20 cellular contexts compared by ENCODE assay signal in genomic region chr12:27730097-27730588, GRCh38. TPM values are rescaled to one million over a fixed set of nuclear protein-coding genes. Genes with fewer than 3 reads are reported as not detected.
DNase-seq lines count a peak whose midpoint lies in the region; ATAC-seq, FAIRE-seq and TF ChIP-seq lines count a peak whose summit lies in the region.
"Had no signal": no experiment of that assay in that cellular context is flagged by ENCODE, and none has a peak within 500 bp of the region (broad histone marks: within the 10 kb centered on the region; RNA-seq: fewer than 3 reads in every experiment).

No MANE protein-coding gene starts in this region.

- no peak overlapping the region for H3K4me2 ChIP-seq in A549
- no peak overlapping the region for H3K4me2 ChIP-seq in K562 (ENCODE audit: insufficient read depth, low read length)
- H3K4me2 ChIP-seq: BLaER1 had no signal

- peak overlapping the region in 1 of 2 experiments; percentile 41; a peak in 1 of 4 replicates for H3K9ac ChIP-seq in K562 (ENCODE audit: insufficient read depth in 1 of 2, low read depth in 2 of 2, low read length in 2 of 2)
- H3K9ac ChIP-seq: BLaER1 had no signal

- H3K4me1 ChIP-seq in A549, result no peaks in the 10 kb centered on the region
- no peaks in the 10 kb centered on the region for H3K4me1 ChIP-seq in HEK293 (ENCODE audit: control insufficient read depth, insufficient read depth, low read length)
- no peaks in the 10 kb centered on the region for H3K4me1 ChIP-seq in K562 (replicated peaks in 1 of 2; ENCODE audit: control insufficient read depth in 2 of 2, insufficient read depth in 2 of 2, low read length in 2 of 2)
- H3K4me1 ChIP-seq in right atrium auricular region, result no peaks in the 10 kb centered on the region
- H3K4me1 ChIP-seq: BLaER1 had no signal

- WGBS in A549 (ENCODE audit: missing lambda C conversion rate), result 93% methylated on average over 4 of the region's 4 CpGs
- 87% methylated on average over 4 of the region's 4 CpGs for WGBS in K562 (ENCODE audit: insufficient coverage, low coverage, missing lambda C conversion rate)

- H3K36me3 ChIP-seq in HEK293 (ENCODE audit: control insufficient read depth in 2 of 2, insufficient read depth in 1 of 2, low read length in 2 of 2) (peaks cover 29 to 37% of the 10 kb centered on the region in 2 experiments), K562 (ENCODE audit: control insufficient read depth, insufficient read depth, low read length) (peaks cover 81% of the 10 kb centered on the region), right atrium auricular region (peaks cover 9% of the 10 kb centered on the region)

- ATAC-seq in A549 (no peak), K562 (no peak)
- ATAC-seq: GM12878 had no signal

- H2AFZ ChIP-seq in K562 (ENCODE audit: low read depth, low read length), result no peak overlapping the region

- TF ChIP-seq CTCF in A549 (IDR thresholded peaks at IDR 0.05) (no peak), HEK293 (tag by site-specific recombination; IDR thresholded peaks at IDR 0.05) (no peak), K562 (IDR thresholded peaks at IDR 0.05 in 2 of 3, conservative IDR thresholded peaks at IDR 0.05 in 1 of 3; ENCODE audit: insufficient read depth in 2 of 3, low read depth in 1 of 3, low read length in 3 of 3) (no peak), right atrium auricular region (IDR thresholded peaks at IDR 0.05) (no peak)

- intact Hi-C loops in K562 (cut with micrococcal nuclease), result loop anchor here (10.0 kb wide), 2 partner anchors 445 to 1145 kb away; no protein-coding TSS in a partner anchor

- FAIRE-seq in A549 (lab: Jason Lieb, UNC) (peak; percentile 43), K562 (lab: Jason Lieb, UNC) (no peak)
- FAIRE-seq: GM12878, GM19239 had no signal

- no peaks in the 10 kb centered on the region for H4K20me1 ChIP-seq in K562 (replicated peaks; ENCODE audit: control insufficient read depth, insufficient read depth, low read length)

- BruUV-seq in K562 (replicated peaks; lab: Mats Ljungman, UMichigan), result no TSS peak

- H3K9me3 ChIP-seq in A549, result no peaks in the 10 kb centered on the region
- no peaks in the 10 kb centered on the region for H3K9me3 ChIP-seq in HEK293 (ENCODE audit: control insufficient read depth, insufficient read depth, low read depth, low read length)
- no peaks in the 10 kb centered on the region for H3K9me3 ChIP-seq in K562 (replicated peaks; ENCODE audit: control insufficient read depth, insufficient read depth, low read depth, low read length)
- H3K9me3 ChIP-seq in right atrium auricular region, result no peaks in the 10 kb centered on the region
- H3K9me3 ChIP-seq: BLaER1 had no signal

- in situ Hi-C loops in K562 (cut with MboI), result no loop called here

- DNase-seq in A549 (ENCODE audit: low read depth in 1 of 2, low spot score in 1 of 2), result no peak
- DNase-seq in K562 (ENCODE audit: extremely low read depth in 1 of 4, low spot score in 3 of 4), result no peak
- DNase-seq in NCI-H2196 treated with DMSO at 0.1 percent for 48 hours (lab: John Stamatoyannopoulos, UW; ENCODE audit: unreplicated experiment), result no peak
- no peak for DNase-seq in AG20443 (ENCODE audit: low spot score)
- DNase-seq in right atrium auricular region (ENCODE audit: low spot score), result no peak
- DNase-seq: CD4-positive, alpha-beta memory T cell; DMS153; DMS79; HCEC 1CT; HFFc6; Karpas-422; KBM-7 had no signal

- TF ChIP-seq RAD21 in A549 (conservative IDR thresholded peaks at IDR 0.05 in 1 of 2, IDR thresholded peaks at IDR 0.05 in 1 of 2), result no peak
- no peak for TF ChIP-seq RAD21 in K562 (CRISPR knock-in tag; conservative IDR thresholded peaks at IDR 0.05 in 1 of 2, IDR thresholded peaks at IDR 0.05 in 1 of 2)

- H3K27me3 ChIP-seq in K562 (ENCODE audit: control insufficient read depth in 2 of 2, insufficient read depth in 2 of 2, low read length in 2 of 2), result no peaks in the 10 kb centered on the region
- no peaks in the 10 kb centered on the region for H3K27me3 ChIP-seq in right atrium auricular region
- H3K27me3 ChIP-seq: BLaER1 had no signal

- no peaks in the 10 kb centered on the region for H3K9me1 ChIP-seq in K562 (ENCODE audit: control insufficient read depth, insufficient read depth, low read length)

- no peak overlapping the region for H3K27ac ChIP-seq in A549
- no peak overlapping the region for H3K27ac ChIP-seq in HEK293 (ENCODE audit: extremely low read depth, low read depth, low read length)
- no peak overlapping the region for H3K27ac ChIP-seq in K562 (ENCODE audit: extremely low read depth, low read depth, low read length)
- no peak overlapping the region for H3K27ac ChIP-seq in right atrium auricular region
- H3K27ac ChIP-seq: BLaER1 had no signal

- H3K4me3 ChIP-seq in A549 (no peak overlapping the region), HEK293 (ENCODE audit: low read depth, low read length) (no peak overlapping the region), K562 (no peak overlapping the region), right atrium auricular region (no peak overlapping the region)
- H3K4me3 ChIP-seq: BLaER1, GM12878 had no signal

- H3K79me2 ChIP-seq in K562 (ENCODE audit: control insufficient read depth, insufficient read depth, low read length), result peaks cover 17% of the 10 kb centered on the region; the same call in 2 of the 3 replicates

- CTCF ChIA-PET in A549 (lab: Yijun Ruan, JAX) (no interaction called here), HEK293 (lab: Yijun Ruan, JAX) (no interaction called here), K562 (lab: Yijun Ruan, JAX; ENCODE audit: low intra/inter-chr PET ratio) (no interaction called here)

- no peak for TF ChIP-seq POLR2A in A549 (IDR thresholded peaks at IDR 0.05; ENCODE audit: low read length)
- no peak for TF ChIP-seq POLR2A in K562 (conservative IDR thresholded peaks at IDR 0.05)

- no peak for TF ChIP-seq EP300 in A549 (IDR thresholded peaks at IDR 0.05)
- no peak for TF ChIP-seq EP300 in K562 (IDR thresholded peaks at IDR 0.05; ENCODE audit: low read length)

- POLR2A ChIA-PET in A549 (lab: Yijun Ruan, JAX), result no interaction called here
- POLR2A ChIA-PET in HEK293 (lab: Yijun Ruan, JAX), result no interaction called here
- POLR2A ChIA-PET in K562 (lab: Yijun Ruan, JAX), result no interaction called here

RNA-seq across cellular contexts. Expression of gene MRPS35, which starts 19.5 kb away (rescaled TPM):
- polyA plus RNA-seq in A549 (2011; rRNA removed) (153 and 186 TPM in 2 replicates), A549 (2017; fragmentation: RNase III; extraction: RNeasy Plus Mini Kit Qiagen cat#74134 plus additional on column Dnase treatment) (104 to 109 TPM (median 107 TPM) in 3 replicates), K562 (2011; rRNA removed) (77.0 and 95.6 TPM in 2 replicates), K562 (2014; fragmentation: Illumina TruSeq; extraction: Trizol) (99.3 and 116 TPM in 2 replicates), K562 (2014; fragmentation: Nextera tagmentation; extraction: Ambion mirVana) (100 to 1,000 TPM; 175 to 183 TPM), K562 (2014; rRNA removed) (88.8 and 94.7 TPM in 2 replicates)
- polyA plus RNA-seq in A549 (2012; cell fraction: cytosol; rRNA removed), result 76.4 and 79.2 TPM in 2 replicates
- 25.0 and 30.8 TPM in 2 replicates for polyA plus RNA-seq in A549 (2012; cell fraction: nucleus; rRNA removed)
- polyA minus RNA-seq in A549 (2011; rRNA and poly(A)+ RNA removed), result 30.2 and 33.1 TPM in 2 replicates
- 19.2 and 23.2 TPM in 2 replicates for total RNA-seq in K562 (2011; cell fraction: chromatin; rRNA removed; ENCODE audit: low replicate concordance)
- total RNA-seq in K562 (2011; cell fraction: nucleolus; rRNA removed), result 8.3 and 10.9 TPM in 2 replicates
- 17.0 and 21.3 TPM in 2 replicates for total RNA-seq in K562 (2011; cell fraction: nucleoplasm; rRNA removed)
- total RNA-seq in K562 (2014; rRNA removed) (72.2 and 79.7 TPM in 2 replicates), K562 (2014; rRNA removed; fragmentation: Illumina TruSeq; extraction: Trizol) (120 and 138 TPM in 2 replicates), K562 (2015; rRNA removed; fragmentation: Illumina TruSeq; extraction: Trizol) (102 and 114 TPM in 2 replicates), K562 (2021) (79.0 and 88.8 TPM in 2 replicates), right atrium auricular region (10 to 100 TPM; 41.5 to 56.0 TPM)
- 26.8 and 52.8 TPM in 2 replicates for polyA plus RNA-seq in K562 (2011; cell fraction: cytosol; rRNA removed)
- 17.0 and 29.5 TPM in 2 replicates for polyA plus RNA-seq in K562 (2011; cell fraction: nucleus; rRNA removed)
- 71.7 and 82.1 TPM in 2 replicates for polyA plus RNA-seq in K562 (2012)
- 77.5 and 78.7 TPM in 2 replicates for polyA minus RNA-seq in K562 (2011; rRNA and poly(A)+ RNA removed)
- polyA minus RNA-seq in K562 (2011; cell fraction: cytosol; rRNA and poly(A)+ RNA removed), result 43.8 and 60.3 TPM in 2 replicates
- 6.6 and 18.2 TPM in 2 replicates for polyA minus RNA-seq in K562 (2011; cell fraction: nucleus; rRNA and poly(A)+ RNA removed)

RNA-seq across cellular contexts. Expression of gene REP15, which starts 33.9 kb away (rescaled TPM):
- polyA plus RNA-seq in A549 (2011; rRNA removed) (0.66 and 0.81 TPM in 2 replicates), A549 (2017; fragmentation: RNase III; extraction: RNeasy Plus Mini Kit Qiagen cat#74134 plus additional on column Dnase treatment) (0.34 to 0.83 TPM (median 0.41 TPM) in 3 replicates), K562 (2011; rRNA removed) (not detected in 2 replicates), K562 (2014; fragmentation: Illumina TruSeq; extraction: Trizol) (not detected in 2 replicates), K562 (2014; fragmentation: Nextera tagmentation; extraction: Ambion mirVana) (not detected), K562 (2014; rRNA removed) (not detected in 2 replicates)
- polyA plus RNA-seq in A549 (2012; cell fraction: cytosol; rRNA removed), result 0.17 and 0.33 TPM in 2 replicates
- polyA plus RNA-seq in A549 (2012; cell fraction: nucleus; rRNA removed), result 0.22 and 0.50 TPM in 2 replicates
- 0.54 and 1.2 TPM in 2 replicates for polyA minus RNA-seq in A549 (2011; rRNA and poly(A)+ RNA removed)
- not detected in 2 replicates for total RNA-seq in K562 (2011; cell fraction: chromatin; rRNA removed; ENCODE audit: low replicate concordance)
- not detected in 2 replicates for total RNA-seq in K562 (2011; cell fraction: nucleolus; rRNA removed)
- total RNA-seq in K562 (2011; cell fraction: nucleoplasm; rRNA removed), result not detected in 2 replicates
- total RNA-seq in K562 (2014; rRNA removed) (not detected in 2 replicates), K562 (2014; rRNA removed; fragmentation: Illumina TruSeq; extraction: Trizol) (not detected in 2 replicates), K562 (2015; rRNA removed; fragmentation: Illumina TruSeq; extraction: Trizol) (not detected in 2 replicates), K562 (2021) (not detected in 2 replicates), right atrium auricular region (1 to 10 TPM; 1.4 to 3.1 TPM)
- polyA plus RNA-seq in K562 (2011; cell fraction: cytosol; rRNA removed), result not detected in 2 replicates
- not detected in 2 replicates for polyA plus RNA-seq in K562 (2011; cell fraction: nucleus; rRNA removed)
- polyA plus RNA-seq in K562 (2012), result not detected in 2 replicates
- not detected in 2 replicates for polyA minus RNA-seq in K562 (2011; rRNA and poly(A)+ RNA removed)
- not detected in 2 replicates for polyA minus RNA-seq in K562 (2011; cell fraction: cytosol; rRNA and poly(A)+ RNA removed)
- not detected in 2 replicates for polyA minus RNA-seq in K562 (2011; cell fraction: nucleus; rRNA and poly(A)+ RNA removed)
- total RNA-seq: CD4-positive, alpha-beta memory T cell; GM12878 had no signal
- polyA plus RNA-seq: CD14-positive monocyte, GM12878 had no signal

RNA-seq across cellular contexts. Expression of gene KLHL42, which starts 49.9 kb away (rescaled TPM):
- polyA plus RNA-seq in A549 (2011; rRNA removed) (24.0 and 29.1 TPM in 2 replicates), A549 (2017; fragmentation: RNase III; extraction: RNeasy Plus Mini Kit Qiagen cat#74134 plus additional on column Dnase treatment) (15.2 to 15.5 TPM (median 15.4 TPM) in 3 replicates), K562 (2011; rRNA removed) (10.8 and 11.1 TPM in 2 replicates), K562 (2014; fragmentation: Illumina TruSeq; extraction: Trizol) (7.4 and 8.2 TPM in 2 replicates), K562 (2014; fragmentation: Nextera tagmentation; extraction: Ambion mirVana) (1 to 10 TPM; 1.5 TPM), K562 (2014; rRNA removed) (9.6 and 14.3 TPM in 2 replicates)
- 13.9 and 18.3 TPM in 2 replicates for polyA plus RNA-seq in A549 (2012; cell fraction: cytosol; rRNA removed)
- polyA plus RNA-seq in A549 (2012; cell fraction: nucleus; rRNA removed), result 31.9 and 38.3 TPM in 2 replicates
- 68.8 and 72.2 TPM in 2 replicates for polyA minus RNA-seq in A549 (2011; rRNA and poly(A)+ RNA removed)
- total RNA-seq in K562 (2011; cell fraction: chromatin; rRNA removed; ENCODE audit: low replicate concordance), result 33.6 and 49.3 TPM in 2 replicates
- total RNA-seq in K562 (2011; cell fraction: nucleolus; rRNA removed), result 27.2 and 29.5 TPM in 2 replicates
- 38.5 and 44.9 TPM in 2 replicates for total RNA-seq in K562 (2011; cell fraction: nucleoplasm; rRNA removed)
- total RNA-seq in K562 (2014; rRNA removed) (11.8 and 12.5 TPM in 2 replicates), K562 (2014; rRNA removed; fragmentation: Illumina TruSeq; extraction: Trizol) (8.0 and 8.4 TPM in 2 replicates), K562 (2015; rRNA removed; fragmentation: Illumina TruSeq; extraction: Trizol) (9.6 and 10.5 TPM in 2 replicates), K562 (2021) (11.7 and 12.3 TPM in 2 replicates), right atrium auricular region (10 to 100 TPM in 1 of 2 donors, 1 to 10 TPM in 1; 6.7 to 11.4 TPM)
- 10.2 and 14.6 TPM in 2 replicates for polyA plus RNA-seq in K562 (2011; cell fraction: cytosol; rRNA removed)
- polyA plus RNA-seq in K562 (2011; cell fraction: nucleus; rRNA removed), result 30.6 and 41.5 TPM in 2 replicates
- polyA plus RNA-seq in K562 (2012), result 6.1 and 11.9 TPM in 2 replicates
- polyA minus RNA-seq in K562 (2011; rRNA and poly(A)+ RNA removed), result 16.2 and 19.8 TPM in 2 replicates
- 5.9 and 10.0 TPM in 2 replicates for polyA minus RNA-seq in K562 (2011; cell fraction: cytosol; rRNA and poly(A)+ RNA removed)
- 28.9 and 37.2 TPM in 2 replicates for polyA minus RNA-seq in K562 (2011; cell fraction: nucleus; rRNA and poly(A)+ RNA removed)

RNA-seq across cellular contexts. Expression of gene MANSC4, which starts 49.9 kb away (rescaled TPM):
- 0.09 and 0.21 TPM in 2 replicates for polyA plus RNA-seq in A549 (2011; rRNA removed)
- polyA plus RNA-seq in A549 (2012; cell fraction: cytosol; rRNA removed), result not detected in 2 replicates
- not detected in 2 replicates for polyA plus RNA-seq in A549 (2012; cell fraction: nucleus; rRNA removed)
- 0.12 to 0.16 TPM in 2 of 3 replicates, not detected in the other for polyA plus RNA-seq in A549 (2017; fragmentation: RNase III; extraction: RNeasy Plus Mini Kit Qiagen cat#74134 plus additional on column Dnase treatment)
- polyA minus RNA-seq in A549 (2011; rRNA and poly(A)+ RNA removed), result not detected in 2 replicates
- total RNA-seq in K562 (2011; cell fraction: chromatin; rRNA removed; ENCODE audit: low replicate concordance), result not detected in 2 replicates
- not detected in 2 replicates for total RNA-seq in K562 (2011; cell fraction: nucleolus; rRNA removed)
- not detected in 2 replicates for total RNA-seq in K562 (2011; cell fraction: nucleoplasm; rRNA removed)
- total RNA-seq in K562 (2014; rRNA removed), result not detected in 2 replicates
- not detected in 2 replicates for total RNA-seq in K562 (2014; rRNA removed; fragmentation: Illumina TruSeq; extraction: Trizol)
- total RNA-seq in K562 (2015; rRNA removed; fragmentation: Illumina TruSeq; extraction: Trizol), result not detected in 2 replicates
- not detected in 2 replicates for total RNA-seq in K562 (2021)
- not detected in 2 replicates for polyA plus RNA-seq in K562 (2011; rRNA removed)
- not detected in 2 replicates for polyA plus RNA-seq in K562 (2011; cell fraction: cytosol; rRNA removed)
- polyA plus RNA-seq in K562 (2011; cell fraction: nucleus; rRNA removed), result not detected in 2 replicates
- not detected in 2 replicates for polyA plus RNA-seq in K562 (2012)
- polyA plus RNA-seq in K562 (2014; fragmentation: Illumina TruSeq; extraction: Trizol), result not detected in 2 replicates
- not detected for polyA plus RNA-seq in K562 (2014; fragmentation: Nextera tagmentation; extraction: Ambion mirVana)
- polyA plus RNA-seq in K562 (2014; rRNA removed), result not detected in 2 replicates
- polyA minus RNA-seq in K562 (2011; rRNA and poly(A)+ RNA removed), result not detected in 2 replicates
- polyA minus RNA-seq in K562 (2011; cell fraction: cytosol; rRNA and poly(A)+ RNA removed), result not detected in 2 replicates
- polyA minus RNA-seq in K562 (2011; cell fraction: nucleus; rRNA and poly(A)+ RNA removed), result not detected in 2 replicates
- total RNA-seq in right atrium auricular region, result not detected
- total RNA-seq: A172; CD4-positive, alpha-beta memory T cell; Daoy; H4; HFFc6 had no signal
- polyA plus RNA-seq: CD14-positive monocyte had no signal
